ENCODE assay signal across 1 cellular context in the genomic region with DNA sequence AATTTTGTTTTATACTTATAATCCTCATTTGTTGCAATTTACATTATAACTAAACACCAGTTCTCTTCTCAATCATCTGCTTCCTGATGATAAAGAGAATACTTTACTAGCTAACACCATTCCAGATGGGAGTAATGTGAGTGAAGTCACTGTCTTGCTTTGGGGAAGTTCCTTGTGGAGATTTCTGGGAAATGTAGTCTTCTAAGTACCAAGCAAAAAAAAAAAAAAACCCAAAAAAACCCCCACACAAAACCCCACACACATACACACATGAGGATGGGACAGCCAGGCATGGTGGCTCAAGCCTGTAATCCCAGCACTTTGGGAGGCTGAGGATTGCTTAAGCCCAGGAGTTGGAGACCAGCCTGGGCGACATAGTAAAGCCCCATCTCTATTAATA.
TF ChIP-seq lines count a peak whose summit lies in the region.

No MANE protein-coding gene starts in this region.

TF ChIP-seq in endothelial cell of umbilical vein, 7 proteins besides CTCF, POLR2A, EP300 and RAD21:
- no peak for TF ChIP-seq POLR2AphosphoS5 (IDR thresholded peaks at IDR 0.05; ENCODE audit: insufficient read depth, low read depth, low read length)
